1 cellular context compared by ENCODE assay signal in the genomic region with DNA sequence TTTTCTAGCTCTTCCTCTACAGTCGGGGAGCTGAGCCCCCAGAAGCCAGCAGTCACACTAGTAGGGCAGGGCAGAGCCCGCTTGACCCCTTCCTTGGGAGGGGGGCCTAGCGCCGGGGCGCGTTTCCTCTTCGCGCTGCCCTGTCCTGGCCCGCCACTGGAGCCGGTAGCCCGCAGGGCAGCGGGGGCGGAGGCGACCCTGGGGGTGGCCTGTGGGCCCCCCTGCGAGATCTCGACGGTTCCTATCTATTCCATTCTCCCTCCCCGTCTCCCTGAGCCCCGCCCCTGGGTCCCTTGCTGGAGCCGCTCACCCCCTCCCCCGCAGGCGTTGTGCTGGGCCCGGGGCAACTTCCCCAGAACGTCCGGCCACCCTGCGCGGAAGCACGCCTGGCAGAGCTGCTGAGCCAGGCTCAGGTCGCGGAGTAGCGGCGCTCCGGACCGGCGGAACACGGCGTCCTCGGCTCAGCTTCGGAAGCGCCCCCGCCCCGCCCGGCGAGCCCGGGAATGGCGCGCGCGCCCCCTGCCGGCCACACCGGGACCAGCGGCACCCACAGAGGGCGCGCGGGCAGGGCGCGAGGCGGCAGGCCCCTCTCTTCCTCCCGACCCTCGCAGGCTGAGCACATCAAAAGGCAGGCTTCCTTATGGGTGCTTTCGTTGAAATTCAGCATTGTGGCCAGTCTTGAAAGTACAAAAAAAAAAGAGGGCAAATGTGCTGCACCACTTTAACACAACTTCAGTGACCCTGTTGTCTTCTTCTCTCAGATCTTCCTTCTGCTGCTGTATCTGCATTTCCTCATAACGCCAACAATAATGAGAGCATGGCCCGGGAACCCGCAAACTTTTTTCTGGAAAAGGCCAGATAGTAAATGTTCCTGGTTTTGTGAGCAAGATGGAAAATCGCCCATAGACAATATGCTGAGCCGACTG.
TF ChIP-seq lines count a peak whose summit lies in the region.

No MANE protein-coding gene starts in this region.

TF ChIP-seq in GM12878, 131 proteins besides CTCF, POLR2A, EP300 and RAD21 (continued from another document):
- TF ChIP-seq, protein P1, sequence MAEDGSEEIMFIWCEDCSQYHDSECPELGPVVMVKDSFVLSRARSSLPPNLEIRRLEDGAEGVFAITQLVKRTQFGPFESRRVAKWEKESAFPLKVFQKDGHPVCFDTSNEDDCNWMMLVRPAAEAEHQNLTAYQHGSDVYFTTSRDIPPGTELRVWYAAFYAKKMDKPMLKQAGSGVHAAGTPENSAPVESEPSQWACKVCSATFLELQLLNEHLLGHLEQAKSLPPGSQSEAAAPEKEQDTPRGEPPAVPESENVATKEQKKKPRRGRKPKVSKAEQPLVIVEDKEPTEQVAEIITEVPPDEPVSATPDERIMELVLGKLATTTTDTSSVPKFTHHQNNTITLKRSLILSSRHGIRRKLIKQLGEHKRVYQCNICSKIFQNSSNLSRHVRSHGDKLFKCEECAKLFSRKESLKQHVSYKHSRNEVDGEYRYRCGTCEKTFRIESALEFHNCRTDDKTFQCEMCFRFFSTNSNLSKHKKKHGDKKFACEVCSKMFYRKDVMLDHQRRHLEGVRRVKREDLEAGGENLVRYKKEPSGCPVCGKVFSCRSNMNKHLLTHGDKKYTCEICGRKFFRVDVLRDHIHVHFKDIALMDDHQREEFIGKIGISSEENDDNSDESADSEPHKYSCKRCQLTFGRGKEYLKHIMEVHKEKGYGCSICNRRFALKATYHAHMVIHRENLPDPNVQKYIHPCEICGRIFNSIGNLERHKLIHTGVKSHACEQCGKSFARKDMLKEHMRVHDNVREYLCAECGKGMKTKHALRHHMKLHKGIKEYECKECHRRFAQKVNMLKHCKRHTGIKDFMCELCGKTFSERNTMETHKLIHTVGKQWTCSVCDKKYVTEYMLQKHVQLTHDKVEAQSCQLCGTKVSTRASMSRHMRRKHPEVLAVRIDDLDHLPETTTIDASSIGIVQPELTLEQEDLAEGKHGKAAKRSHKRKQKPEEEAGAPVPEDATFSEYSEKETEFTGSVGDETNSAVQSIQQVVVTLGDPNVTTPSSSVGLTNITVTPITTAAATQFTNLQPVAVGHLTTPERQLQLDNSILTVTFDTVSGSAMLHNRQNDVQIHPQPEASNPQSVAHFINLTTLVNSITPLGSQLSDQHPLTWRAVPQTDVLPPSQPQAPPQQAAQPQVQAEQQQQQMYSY (CRISPR knock-in tag; IDR thresholded peaks at IDR 0.05) = no peak
- no peak for TF ChIP-seq CBX3 (IDR thresholded peaks at IDR 0.05; ENCODE audit: borderline replicate concordance, low read depth)
- TF ChIP-seq KDM1A (IDR thresholded peaks at IDR 0.05; ENCODE audit: borderline replicate concordance) = no peak
- TF ChIP-seq, protein P2, sequence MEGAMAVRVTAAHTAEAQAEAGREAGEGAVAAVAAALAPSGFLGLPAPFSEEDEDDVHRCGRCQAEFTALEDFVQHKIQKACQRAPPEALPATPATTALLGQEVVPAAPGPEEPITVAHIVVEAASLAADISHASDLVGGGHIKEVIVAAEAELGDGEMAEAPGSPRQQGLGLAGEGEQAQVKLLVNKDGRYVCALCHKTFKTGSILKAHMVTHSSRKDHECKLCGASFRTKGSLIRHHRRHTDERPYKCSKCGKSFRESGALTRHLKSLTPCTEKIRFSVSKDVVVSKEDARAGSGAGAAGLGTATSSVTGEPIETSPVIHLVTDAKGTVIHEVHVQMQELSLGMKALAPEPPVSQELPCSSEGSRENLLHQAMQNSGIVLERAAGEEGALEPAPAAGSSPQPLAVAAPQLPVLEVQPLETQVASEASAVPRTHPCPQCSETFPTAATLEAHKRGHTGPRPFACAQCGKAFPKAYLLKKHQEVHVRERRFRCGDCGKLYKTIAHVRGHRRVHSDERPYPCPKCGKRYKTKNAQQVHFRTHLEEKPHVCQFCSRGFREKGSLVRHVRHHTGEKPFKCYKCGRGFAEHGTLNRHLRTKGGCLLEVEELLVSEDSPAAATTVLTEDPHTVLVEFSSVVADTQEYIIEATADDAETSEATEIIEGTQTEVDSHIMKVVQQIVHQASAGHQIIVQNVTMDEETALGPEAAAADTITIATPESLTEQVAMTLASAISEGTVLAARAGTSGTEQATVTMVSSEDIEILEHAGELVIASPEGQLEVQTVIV (IDR thresholded peaks at IDR 0.05; ENCODE audit: borderline replicate concordance, partially characterized antibody) = no peak
- no peak for TF ChIP-seq TAF1 (IDR thresholded peaks at IDR 0.05; ENCODE audit: borderline replicate concordance, low read depth, low read length)
- TF ChIP-seq STAT3 (IDR thresholded peaks at IDR 0.05; ENCODE audit: low read depth, low read length) = no peak
- no peak for TF ChIP-seq KLF5 (IDR thresholded peaks at IDR 0.05; ENCODE audit: partially characterized antibody)
- no peak for TF ChIP-seq NFIC (IDR thresholded peaks at IDR 0.05; ENCODE audit: low read depth, low read length)
- TF ChIP-seq POLR2AphosphoS2 (IDR thresholded peaks at IDR 0.05; ENCODE audit: low read depth, low read length) = no peak
- TF ChIP-seq RFX5 (IDR thresholded peaks at IDR 0.05; ENCODE audit: low read depth, low read length) = no peak
- TF ChIP-seq FOXM1 (IDR thresholded peaks at IDR 0.05; ENCODE audit: low read depth, low read length) = no peak
- no peak for TF ChIP-seq CBFB (IDR thresholded peaks at IDR 0.05; ENCODE audit: low read depth)
- TF ChIP-seq LARP7 (IDR thresholded peaks at IDR 0.05) = peak; percentile 41; the same call in 1 of the 2 replicates
- TF ChIP-seq, protein P3, sequence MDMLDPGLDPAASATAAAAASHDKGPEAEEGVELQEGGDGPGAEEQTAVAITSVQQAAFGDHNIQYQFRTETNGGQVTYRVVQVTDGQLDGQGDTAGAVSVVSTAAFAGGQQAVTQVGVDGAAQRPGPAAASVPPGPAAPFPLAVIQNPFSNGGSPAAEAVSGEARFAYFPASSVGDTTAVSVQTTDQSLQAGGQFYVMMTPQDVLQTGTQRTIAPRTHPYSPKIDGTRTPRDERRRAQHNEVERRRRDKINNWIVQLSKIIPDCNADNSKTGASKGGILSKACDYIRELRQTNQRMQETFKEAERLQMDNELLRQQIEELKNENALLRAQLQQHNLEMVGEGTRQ (IDR thresholded peaks at IDR 0.05; ENCODE audit: borderline replicate concordance, low read depth, low read length) = no peak
- no peak for TF ChIP-seq RUNX3 (IDR thresholded peaks at IDR 0.05; ENCODE audit: low read length)
- TF ChIP-seq TCF12 (IDR thresholded peaks at IDR 0.05; ENCODE audit: low read depth, low read length) = 0 out of 2 replicates have a peak, but pooled peaks have one; percentile 6
- peak; percentile 39; the same call in 1 of the 2 replicates for TF ChIP-seq SMC3 (IDR thresholded peaks at IDR 0.05; ENCODE audit: borderline replicate concordance, low read length)
- no peak for TF ChIP-seq YBX1 (IDR thresholded peaks at IDR 0.05)
- peak in 1 of 2 experiments; percentile 35; a peak in 1 of 4 replicates for TF ChIP-seq BHLHE40 (IDR thresholded peaks at IDR 0.05; ENCODE audit: borderline replicate concordance in 1 of 2, low read depth in 2 of 2, low read length in 1 of 2)
- no peak for TF ChIP-seq TCF7 (IDR thresholded peaks at IDR 0.05; ENCODE audit: borderline replicate concordance)
- no peak for TF ChIP-seq ZZZ3 (IDR thresholded peaks at IDR 0.05; ENCODE audit: control insufficient read depth, insufficient read length, low read depth)
- peak; percentile 48; the same call in 1 of the 2 replicates for TF ChIP-seq GATAD2B (conservative IDR thresholded peaks at IDR 0.05; ENCODE audit: low read depth)
- 0 out of 2 replicates have a peak, but pooled peaks have one; percentile 10 for TF ChIP-seq CHD2 (IDR thresholded peaks at IDR 0.05; ENCODE audit: borderline replicate concordance, low read depth, low read length)
- no peak for TF ChIP-seq RBBP5 (conservative IDR thresholded peaks at IDR 0.05)
- no peak for TF ChIP-seq MYC (IDR thresholded peaks at IDR 0.05; ENCODE audit: insufficient read depth, insufficient read length, insufficient replicate concordance, low read length, severe bottlenecking)
- TF ChIP-seq NFYA (IDR thresholded peaks at IDR 0.05; ENCODE audit: borderline replicate concordance, low read depth, low read length) = no peak
- peak; percentile 80 for TF ChIP-seq SMARCA5 (IDR thresholded peaks at IDR 0.05)
- TF ChIP-seq, protein P4, sequence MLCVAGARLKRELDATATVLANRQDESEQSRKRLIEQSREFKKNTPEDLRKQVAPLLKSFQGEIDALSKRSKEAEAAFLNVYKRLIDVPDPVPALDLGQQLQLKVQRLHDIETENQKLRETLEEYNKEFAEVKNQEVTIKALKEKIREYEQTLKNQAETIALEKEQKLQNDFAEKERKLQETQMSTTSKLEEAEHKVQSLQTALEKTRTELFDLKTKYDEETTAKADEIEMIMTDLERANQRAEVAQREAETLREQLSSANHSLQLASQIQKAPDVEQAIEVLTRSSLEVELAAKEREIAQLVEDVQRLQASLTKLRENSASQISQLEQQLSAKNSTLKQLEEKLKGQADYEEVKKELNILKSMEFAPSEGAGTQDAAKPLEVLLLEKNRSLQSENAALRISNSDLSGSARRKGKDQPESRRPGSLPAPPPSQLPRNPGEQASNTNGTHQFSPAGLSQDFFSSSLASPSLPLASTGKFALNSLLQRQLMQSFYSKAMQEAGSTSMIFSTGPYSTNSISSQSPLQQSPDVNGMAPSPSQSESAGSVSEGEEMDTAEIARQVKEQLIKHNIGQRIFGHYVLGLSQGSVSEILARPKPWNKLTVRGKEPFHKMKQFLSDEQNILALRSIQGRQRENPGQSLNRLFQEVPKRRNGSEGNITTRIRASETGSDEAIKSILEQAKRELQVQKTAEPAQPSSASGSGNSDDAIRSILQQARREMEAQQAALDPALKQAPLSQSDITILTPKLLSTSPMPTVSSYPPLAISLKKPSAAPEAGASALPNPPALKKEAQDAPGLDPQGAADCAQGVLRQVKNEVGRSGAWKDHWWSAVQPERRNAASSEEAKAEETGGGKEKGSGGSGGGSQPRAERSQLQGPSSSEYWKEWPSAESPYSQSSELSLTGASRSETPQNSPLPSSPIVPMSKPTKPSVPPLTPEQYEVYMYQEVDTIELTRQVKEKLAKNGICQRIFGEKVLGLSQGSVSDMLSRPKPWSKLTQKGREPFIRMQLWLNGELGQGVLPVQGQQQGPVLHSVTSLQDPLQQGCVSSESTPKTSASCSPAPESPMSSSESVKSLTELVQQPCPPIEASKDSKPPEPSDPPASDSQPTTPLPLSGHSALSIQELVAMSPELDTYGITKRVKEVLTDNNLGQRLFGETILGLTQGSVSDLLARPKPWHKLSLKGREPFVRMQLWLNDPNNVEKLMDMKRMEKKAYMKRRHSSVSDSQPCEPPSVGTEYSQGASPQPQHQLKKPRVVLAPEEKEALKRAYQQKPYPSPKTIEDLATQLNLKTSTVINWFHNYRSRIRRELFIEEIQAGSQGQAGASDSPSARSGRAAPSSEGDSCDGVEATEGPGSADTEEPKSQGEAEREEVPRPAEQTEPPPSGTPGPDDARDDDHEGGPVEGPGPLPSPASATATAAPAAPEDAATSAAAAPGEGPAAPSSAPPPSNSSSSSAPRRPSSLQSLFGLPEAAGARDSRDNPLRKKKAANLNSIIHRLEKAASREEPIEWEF (IDR thresholded peaks at IDR 0.05; ENCODE audit: insufficient replicate concordance, low read depth, low read length) = no peak
- no peak for TF ChIP-seq CREB1 (IDR thresholded peaks at IDR 0.05; ENCODE audit: low read depth)
- no peak for TF ChIP-seq SPI1 (IDR thresholded peaks at IDR 0.05; ENCODE audit: borderline replicate concordance, insufficient read depth, low read depth, low read length)
- TF ChIP-seq BACH1 (IDR thresholded peaks at IDR 0.05; ENCODE audit: borderline replicate concordance) = 0 out of 2 replicates have a peak, but pooled peaks have one; percentile 45
- no peak for TF ChIP-seq EZH2 (IDR thresholded peaks at IDR 0.05; ENCODE audit: borderline replicate concordance, control insufficient read depth, low read depth, low read length)
